8 cellular contexts compared by ENCODE assay signal in the genomic region with DNA sequence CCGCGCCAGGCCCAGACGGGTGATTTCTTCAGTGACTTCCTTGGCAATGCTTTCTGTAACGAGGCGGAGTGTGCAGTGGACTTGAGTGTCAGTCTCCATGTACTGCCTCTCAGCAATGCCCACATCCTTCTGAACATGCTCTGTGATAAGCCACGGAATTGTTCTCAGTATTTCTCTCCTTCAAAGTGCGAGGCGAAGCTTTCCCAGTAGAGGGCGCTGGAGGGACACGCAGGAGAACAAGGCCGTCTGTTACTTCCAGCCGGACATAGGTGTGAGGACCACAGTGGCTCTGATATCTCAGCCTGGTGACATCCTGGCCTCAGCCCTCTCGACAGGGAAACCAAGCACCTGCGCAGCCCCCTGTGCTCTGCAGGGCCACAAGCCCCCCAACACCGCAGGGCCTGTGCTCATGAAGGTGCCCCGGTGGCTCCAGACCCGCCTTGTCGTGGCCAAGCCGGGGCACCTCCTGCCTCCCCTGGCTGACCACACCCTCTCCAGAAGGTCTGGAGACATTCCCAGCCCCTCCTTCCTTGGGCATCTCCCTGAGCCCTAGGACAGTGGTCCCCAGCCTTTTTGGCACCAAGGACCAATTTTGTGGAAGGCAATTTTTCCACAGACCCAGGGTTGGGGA. TPM values are rescaled to one million over a fixed set of nuclear protein-coding genes. Genes with fewer than 3 reads are reported as not detected.
A peak's percentile ranks its signal among the peaks of the same experiment; 100 is the strongest.
DNase-seq lines count a peak whose midpoint lies in the region; ATAC-seq and TF ChIP-seq lines count a peak whose summit lies in the region.

No MANE protein-coding gene starts in this region.

- H3K9ac ChIP-seq in GM23248 = no peak overlapping the region

- no peaks in the 10 kb centered on the region for H3K9me2 ChIP-seq in GM23248 (ENCODE audit: insufficient read depth)

- H3K4me3 ChIP-seq in GM23248 = no peak overlapping the region

- ATAC-seq in stimulated activated naive CD8-positive, alpha-beta T cell treated with anti-CD3 and anti-CD28 coated beads, Interleukin-15, Interleukin-2, amounts not matched to agents 100 U/mL and 50 U/mL, for 24 hours = peak; percentile 23
- no peak for ATAC-seq in HG03280 (IDR thresholded peaks at IDR 0.05; ENCODE audit: unreplicated experiment)

- no peaks in the 10 kb centered on the region for H3F3A ChIP-seq in GM23248 (ENCODE audit: insufficient read depth)

- no peak overlapping the region for H3K4me2 ChIP-seq in GM23248 (ENCODE audit: unreplicated experiment)

- H3K27ac ChIP-seq in GM23248 = no peak overlapping the region

- no peaks in the 10 kb centered on the region for H4K20me1 ChIP-seq in GM23248 (ENCODE audit: insufficient read depth)

- in situ Hi-C loops in GM23248 (cut with MboI) = no loop called here

- H3K27me3 ChIP-seq in GM23248 (replicated peaks; ENCODE audit: insufficient read depth) = peaks cover 34% of the 10 kb centered on the region

- DNase-seq in Ammon's horn (ENCODE audit: low spot score) (peak; percentile 86), GM23248 (peak; percentile 75), NCI-H345 treated with DMSO at 0.1 percent for 48 hours (lab: John Stamatoyannopoulos, UW; ENCODE audit: unreplicated experiment) (peak; percentile 55), erythroblast (lab: John Stamatoyannopoulos, UW) (peak; percentile 60 to 75), myocyte (ENCODE audit: low read depth) (peak; percentile 76)
- DNase-seq in activated CD4-positive, alpha-beta T cell treated with anti-CD3 and anti-CD28 coated beads, Interleukin-2, amount 50 U/mL, for 4 hours = peak; percentile 12 to 23
- DNase-seq in stimulated activated naive CD8-positive, alpha-beta T cell treated with anti-CD3 and anti-CD28 coated beads, Interleukin-15, Interleukin-2, amounts not matched to agents 100 U/mL and 50 U/mL, for 24 hours = peak; percentile 74

- no peaks in the 10 kb centered on the region for H3K36me3 ChIP-seq in GM23248 (ENCODE audit: low read depth)

- WGBS in GM23248 (ENCODE audit: low coverage in 1 of 2, low lambda C conversion rate in 2 of 2, missing lambda C conversion rate in 2 of 2), 2 experiments = 32 to 37% methylated on average over 18 to 19 of the region's 19 CpGs

- H3K9me3 ChIP-seq in GM23248 (ENCODE audit: low read depth) = no peaks in the 10 kb centered on the region

- TF ChIP-seq POLR2A in erythroblast (IDR thresholded peaks at IDR 0.05; ENCODE audit: low read length) = no peak

- H3K79me2 ChIP-seq in GM23248 (ENCODE audit: insufficient read depth) = no peaks in the 10 kb centered on the region

- no peaks in the 10 kb centered on the region for H3K4me1 ChIP-seq in GM23248 (ENCODE audit: insufficient read depth)

- no peak overlapping the region for H2AFZ ChIP-seq in GM23248

RNA-seq across cellular contexts. Expression of a gene that starts 46.1 kb away (rescaled TPM):
- total RNA-seq in GM23248 (2014; rRNA removed; shearing (Covaris generic)) = 77.8 and 97.8 TPM in 2 replicates
- polyA plus RNA-seq in GM23248 (2016; fragmentation: Nextera tagmentation; extraction: Ambion mirVana) = 67.0 and 69.5 TPM in 2 replicates
- 21.3 and 23.2 TPM in 2 replicates for total RNA-seq in myocyte
- 201 TPM for polyA plus RNA-seq in myocyte (2012)

Comparison
In these comparisons a context has a peak if more than half of its experiments do, and no peak if none do; other contexts are left out.
1. DNase-seq: peak in every context shown above with its lines; median percentile 86 in Ammon's horn; 76 in myocyte; 75 in GM23248; 74 in stimulated activated naive CD8-positive, alpha-beta T cell treated with anti-CD3 and anti-CD28 coated beads, Interleukin-15, Interleukin-2, amounts not matched to agents 100 U/mL and 50 U/mL, for 24 hours; 68 in erythroblast; 55 in NCI-H345 treated with DMSO at 0.1 percent for 48 hours; 18 in activated CD4-positive, alpha-beta T cell treated with anti-CD3 and anti-CD28 coated beads, Interleukin-2, amount 50 U/mL, for 4 hours.